Comparison of ENCODE assay signal across 13 cellular contexts in the genomic region with DNA sequence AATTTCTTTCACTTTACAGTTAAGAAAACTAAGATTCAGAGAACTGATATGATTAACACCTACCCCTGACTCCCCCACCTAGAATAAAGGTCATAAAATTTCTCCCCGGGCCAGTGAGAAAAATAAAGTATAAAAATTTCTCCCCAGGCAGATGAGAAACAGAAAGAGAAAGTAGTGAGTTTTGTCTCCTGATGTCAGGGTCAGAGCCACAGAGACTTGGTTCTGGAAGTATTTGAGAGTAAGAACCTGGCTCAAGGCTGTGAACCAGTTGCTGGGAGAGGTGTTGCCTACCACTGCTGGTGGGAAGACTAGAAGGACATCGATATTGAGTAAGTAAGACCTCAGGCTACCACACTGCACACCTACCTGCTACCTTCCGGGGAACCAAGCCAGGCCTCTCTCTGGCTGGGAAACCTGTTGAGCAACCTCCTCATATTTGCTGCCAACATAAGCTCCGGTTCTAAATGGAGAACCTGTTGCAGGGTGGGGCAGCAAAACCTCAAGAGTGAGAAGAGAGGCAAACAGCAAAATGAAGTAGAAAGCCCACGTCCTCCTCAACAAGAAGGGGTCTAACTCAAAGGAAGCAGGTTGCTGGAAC.
DNase-seq lines count a peak whose midpoint lies in the region; ATAC-seq and TF ChIP-seq lines count a peak whose summit lies in the region.
"Had no signal": no experiment of that assay in that cellular context is flagged by ENCODE, and none has a peak within 500 bp of the region (broad histone marks: within the 10 kb centered on the region; RNA-seq: fewer than 3 reads in every experiment).

No MANE protein-coding gene starts in this region.

- H3K79me2 ChIP-seq in smooth muscle cell (ENCODE audit: low read depth) = no peaks in the 10 kb centered on the region

- no peak overlapping the region for H3K4me3 ChIP-seq in lung
- no peak overlapping the region for H3K4me3 ChIP-seq in suprapubic skin
- no peak overlapping the region for H3K4me3 ChIP-seq in smooth muscle cell
- H3K4me3 ChIP-seq: psoas muscle, vagina had no signal

- peak; percentile 58 for ATAC-seq in GM21825 (IDR thresholded peaks at IDR 0.05; ENCODE audit: unreplicated experiment)
- peak; percentile 70 for ATAC-seq in lung (ENCODE audit: insufficient read depth, low FRiP score)
- ATAC-seq: psoas muscle had no signal

- POLR2A ChIA-PET in GM10248 (lab: Yijun Ruan, JAX) = no interaction called here

- H2AFZ ChIP-seq in smooth muscle cell (ENCODE audit: low read depth) = no peak overlapping the region

- CTCF ChIA-PET in GM10248 (lab: Yijun Ruan, JAX) = interaction anchor here (1.7 kb wide), 1 partner anchor 10 kb away, joined by 4 read pairs; no protein-coding TSS in a partner anchor

- H3K4me2 ChIP-seq in smooth muscle cell = no peak overlapping the region

- H3K4me1 ChIP-seq in lung (ENCODE audit: control insufficient read depth in 2 of 2, insufficient read depth in 2 of 2, low read length in 2 of 2) (peaks cover 0 to 4% of the 10 kb centered on the region in 2 donors), suprapubic skin (no peaks in the 10 kb centered on the region), smooth muscle cell (ENCODE audit: low read depth) (no peaks in the 10 kb centered on the region)
- H3K4me1 ChIP-seq: psoas muscle, vagina had no signal

- H4K20me1 ChIP-seq in smooth muscle cell (ENCODE audit: low read depth) = no peaks in the 10 kb centered on the region

- no peak overlapping the region for H3K9ac ChIP-seq in smooth muscle cell (ENCODE audit: low read depth)

- peaks cover 0 to 4% of the 10 kb centered on the region in 2 donors for H3K9me3 ChIP-seq in lung (ENCODE audit: control insufficient read depth in 2 of 2, insufficient read depth in 1 of 2, low read length in 1 of 2)
- no peaks in the 10 kb centered on the region for H3K9me3 ChIP-seq in suprapubic skin
- no peaks in the 10 kb centered on the region for H3K9me3 ChIP-seq in smooth muscle cell (replicated peaks; ENCODE audit: low read depth)
- H3K9me3 ChIP-seq: vagina had no signal

- H3K36me3 ChIP-seq in lung (ENCODE audit: control insufficient read depth in 2 of 2, insufficient read depth in 2 of 2, low read length in 2 of 2) (peaks cover 0 to 3% of the 10 kb centered on the region in 2 donors), suprapubic skin (no peaks in the 10 kb centered on the region), smooth muscle cell (ENCODE audit: low read depth) (no peaks in the 10 kb centered on the region)
- H3K36me3 ChIP-seq: vagina had no signal

- H3K27ac ChIP-seq in lung (ENCODE audit: low read depth in 1 of 2, low read length in 1 of 2) (peak overlapping the region in 1 of 2 donors; percentile 77), suprapubic skin (no peak overlapping the region), smooth muscle cell (ENCODE audit: low read depth) (no peak overlapping the region)
- H3K27ac ChIP-seq: psoas muscle, vagina had no signal

- DNase-seq in GM10248 (ENCODE audit: extremely low spot score) (peak; percentile 8), NOMO-1 treated with dmso at 0.1 percent for 144 hours (lab: John Stamatoyannopoulos, UW; ENCODE audit: unreplicated experiment) (peak; percentile 37), lung (ENCODE audit: low spot score) (peak; percentile 74), GM10266 (ENCODE audit: extremely low spot score) (no peak), suprapubic skin (ENCODE audit: low spot score in 2 of 2) (no peak), smooth muscle cell (lab: John Stamatoyannopoulos, UW; ENCODE audit: unreplicated experiment) (no peak), NCI-H446 treated with DMSO at 0.1 percent for 48 hours (lab: John Stamatoyannopoulos, UW) (no peak)
- DNase-seq: activated effector memory CD4-positive, alpha-beta T cell treated with anti-CD3 and anti-CD28 coated beads, Interleukin-2, amount 50 U/mL, for 16 hours; C1 segment of cervical spinal cord; NCI-H1436 treated with DMSO at 0.1 percent for 48 hours; psoas muscle had no signal

- H3F3A ChIP-seq in smooth muscle cell (ENCODE audit: low read depth) = no peaks in the 10 kb centered on the region

- H3K27me3 ChIP-seq in lung (ENCODE audit: control insufficient read depth, insufficient read depth) = no peaks in the 10 kb centered on the region
- H3K27me3 ChIP-seq in suprapubic skin = no peaks in the 10 kb centered on the region
- H3K27me3 ChIP-seq in smooth muscle cell (ENCODE audit: low read depth) = no peaks in the 10 kb centered on the region
- H3K27me3 ChIP-seq: vagina had no signal

- WGBS in lung, 2 donors = 35 to 51% methylated on average over 5 of the region's 5 CpGs
- WGBS in suprapubic skin = 41% methylated on average over 5 of the region's 5 CpGs
- WGBS in smooth muscle cell (ENCODE audit: low lambda C conversion rate) = 76% methylated on average over 5 of the region's 5 CpGs

- no peak for TF ChIP-seq EP300 in suprapubic skin (IDR thresholded peaks at IDR 0.05)

- TF ChIP-seq CTCF in GM10248 (IDR thresholded peaks at IDR 0.05; ENCODE audit: control extremely low read depth, extremely low read depth, low read depth, missing control alignments) (no peak), lung (IDR thresholded peaks at IDR 0.05; ENCODE audit: control extremely low read depth, extremely low read depth) (no peak), GM10266 (IDR thresholded peaks at IDR 0.05; ENCODE audit: control insufficient read depth, insufficient read depth, low read depth, missing control alignments) (no peak), suprapubic skin (IDR thresholded peaks at IDR 0.05) (no peak), smooth muscle cell (IDR thresholded peaks at IDR 0.05; ENCODE audit: borderline replicate concordance, insufficient read depth, poor library complexity, severe bottlenecking) (no peak)

- TF ChIP-seq POLR2A in suprapubic skin (IDR thresholded peaks at IDR 0.05) = no peak

Comparison
In these comparisons a context has a peak if more than half of its experiments do, and no peak if none do; other contexts are left out.
1. DNase-seq: peak in GM10248 (single experiment), NOMO-1 treated with dmso at 0.1 percent for 144 hours (single experiment) and lung (single experiment); none in GM10266 (single experiment), suprapubic skin (0 of 2), smooth muscle cell (single experiment) and NCI-H446 treated with DMSO at 0.1 percent for 48 hours (single experiment).